Comparison of ENCODE assay signal across 8 cellular contexts in genomic region chr4:37826282-37827029, GRCh38. TPM values are rescaled to one million over a fixed set of nuclear protein-coding genes. Genes with fewer than 3 reads are reported as not detected.
DNase-seq lines count a peak whose midpoint lies in the region; ATAC-seq and TF ChIP-seq lines count a peak whose summit lies in the region.

Gene PGM2, plus strand, starts transcription at chr4:37826686. Its CDS starts 47 bp downstream, at chr4:37826733.

- peak within 1 kb of the TSS; percentile 78 for H3K4me3 Mint-ChIP-seq in GM23338

- no peak within 1 kb of the TSS for H3K27ac ChIP-seq in GM23338 (ENCODE audit: low read depth)
- H3K27ac ChIP-seq in RWPE2 (ENCODE audit: poor library complexity, severe bottlenecking), result peak within 1 kb of the TSS; percentile 58
- peak within 1 kb of the TSS; percentile 41 for H3K27ac ChIP-seq in foreskin keratinocyte

- no peaks in the 10 kb centered on the region; the same call in none of the 2 replicates for H4K20me1 ChIP-seq in GM23338 (replicated peaks; ENCODE audit: insufficient read depth)

- H3F3A ChIP-seq in GM23338 (replicated peaks; ENCODE audit: low read depth), result no peaks in the 10 kb centered on the region; the same call in 1 of the 2 replicates

- H3K9me2 ChIP-seq in GM23338 (ENCODE audit: insufficient read depth), result 0 out of 2 replicates have a peak, but pooled peaks cover 3% of the 10 kb centered on the region

- H3K27me3 ChIP-seq in GM23338 (ENCODE audit: insufficient read depth), result peaks cover 20% of the 10 kb centered on the region
- H3K27me3 ChIP-seq in RWPE2 (ENCODE audit: insufficient read depth, poor library complexity, severe bottlenecking), result no peaks in the 10 kb centered on the region
- H3K27me3 ChIP-seq in foreskin keratinocyte, result no peaks in the 10 kb centered on the region
- H3K27me3 ChIP-seq in neuron (ENCODE audit: insufficient read depth, low read length), result no peaks in the 10 kb centered on the region

- H3K4me2 ChIP-seq in GM23338, result peak within 1 kb of the TSS; percentile 73

- H3K36me3 ChIP-seq in GM23338 (ENCODE audit: insufficient read depth) (peaks cover 14% of the 10 kb centered on the region), RWPE2 (ENCODE audit: low read depth) (peaks cover 17% of the 10 kb centered on the region), neuron (ENCODE audit: insufficient read depth, low read length) (peaks cover 6% of the 10 kb centered on the region)

- peak within 1 kb of the TSS; percentile 84 for H2AFZ ChIP-seq in GM23338
- H2AFZ ChIP-seq in neuron (ENCODE audit: low read depth, low read length), result peak within 1 kb of the TSS; percentile 93

- H3K4me1 ChIP-seq in GM23338 (ENCODE audit: insufficient read depth), result peaks cover 12% of the 10 kb centered on the region
- peaks cover 26% of the 10 kb centered on the region for H3K4me1 ChIP-seq in RWPE2 (ENCODE audit: insufficient read depth, poor library complexity, severe bottlenecking)
- H3K4me1 ChIP-seq in foreskin keratinocyte, result peaks cover 17% of the 10 kb centered on the region
- H3K4me1 ChIP-seq in neuron (ENCODE audit: insufficient read depth, low read length), result peaks cover 9% of the 10 kb centered on the region

- H3K9me3 Mint-ChIP-seq in GM23338, result no peaks in the 10 kb centered on the region

- DNase-seq in ELR (ENCODE audit: low read depth) (peak; percentile 89), GM23338 (ENCODE audit: low spot score) (peak; percentile 94), LHCN-M2 (ENCODE audit: low read depth) (peak; percentile 66), RWPE2 (ENCODE audit: low spot score) (peak; percentile 87), activated gamma-delta T cell (lab: John Stamatoyannopoulos, UW) (peak; percentile 81), foreskin keratinocyte (peak; percentile 72 to 84)

- H3K79me2 ChIP-seq in GM23338 (replicated peaks; ENCODE audit: insufficient read depth), result peaks cover 14% of the 10 kb centered on the region

- ATAC-seq in GM23338 (peak; percentile 95), RWPE2 (ENCODE audit: low read depth) (peak; percentile 88), foreskin keratinocyte (peak; percentile 89)

- TF ChIP-seq CTCF in GM23338 (conservative IDR thresholded peaks at IDR 0.05; ENCODE audit: low read depth in 2 of 2) (no peak), RWPE2 (IDR thresholded peaks at IDR 0.05; ENCODE audit: poor library complexity, severe bottlenecking) (no peak), foreskin keratinocyte (conservative IDR thresholded peaks at IDR 0.05) (peak; percentile 11), subcutaneous adipose tissue (IDR thresholded peaks at IDR 0.05; ENCODE audit: low read depth) (no peak)

- no peaks in the 10 kb centered on the region for H3K9me3 ChIP-seq in RWPE2 (ENCODE audit: severe bottlenecking)
- H3K9me3 ChIP-seq in neuron (ENCODE audit: low read length), result no peaks in the 10 kb centered on the region

- peaks cover 18% of the 10 kb centered on the region for H3K4me1 Mint-ChIP-seq in GM23338

- peaks cover 17% of the 10 kb centered on the region for H3K36me3 Mint-ChIP-seq in GM23338 (ENCODE audit: low read depth)

- H3K27ac Mint-ChIP-seq in GM23338, result peak within 1 kb of the TSS; percentile 77

- peaks cover 13% of the 10 kb centered on the region for H3K27me3 Mint-ChIP-seq in GM23338 (ENCODE audit: insufficient read depth, low read depth, poor library complexity)

- peak within 1 kb of the TSS; percentile 56 for H3K4me3 ChIP-seq in GM23338
- peak within 1 kb of the TSS; percentile 62 for H3K4me3 ChIP-seq in RWPE2 (ENCODE audit: severe bottlenecking)
- H3K4me3 ChIP-seq in neuron (ENCODE audit: low read length), result peak within 1 kb of the TSS; percentile 68

TF ChIP-seq in GM23338, 12 proteins besides CTCF, POLR2A, EP300 and RAD21:
- peak; percentile 98 for TF ChIP-seq POLR2AphosphoS5 (IDR thresholded peaks at IDR 0.05; ENCODE audit: low read depth)
- TF ChIP-seq EZH2 (IDR thresholded peaks at IDR 0.05; ENCODE audit: low read depth, unreplicated experiment), result no peak
- peak; percentile 81 for TF ChIP-seq CREB1 (CRISPR knock-in tag; IDR thresholded peaks at IDR 0.05; ENCODE audit: low read depth)
- TF ChIP-seq, protein P1, sequence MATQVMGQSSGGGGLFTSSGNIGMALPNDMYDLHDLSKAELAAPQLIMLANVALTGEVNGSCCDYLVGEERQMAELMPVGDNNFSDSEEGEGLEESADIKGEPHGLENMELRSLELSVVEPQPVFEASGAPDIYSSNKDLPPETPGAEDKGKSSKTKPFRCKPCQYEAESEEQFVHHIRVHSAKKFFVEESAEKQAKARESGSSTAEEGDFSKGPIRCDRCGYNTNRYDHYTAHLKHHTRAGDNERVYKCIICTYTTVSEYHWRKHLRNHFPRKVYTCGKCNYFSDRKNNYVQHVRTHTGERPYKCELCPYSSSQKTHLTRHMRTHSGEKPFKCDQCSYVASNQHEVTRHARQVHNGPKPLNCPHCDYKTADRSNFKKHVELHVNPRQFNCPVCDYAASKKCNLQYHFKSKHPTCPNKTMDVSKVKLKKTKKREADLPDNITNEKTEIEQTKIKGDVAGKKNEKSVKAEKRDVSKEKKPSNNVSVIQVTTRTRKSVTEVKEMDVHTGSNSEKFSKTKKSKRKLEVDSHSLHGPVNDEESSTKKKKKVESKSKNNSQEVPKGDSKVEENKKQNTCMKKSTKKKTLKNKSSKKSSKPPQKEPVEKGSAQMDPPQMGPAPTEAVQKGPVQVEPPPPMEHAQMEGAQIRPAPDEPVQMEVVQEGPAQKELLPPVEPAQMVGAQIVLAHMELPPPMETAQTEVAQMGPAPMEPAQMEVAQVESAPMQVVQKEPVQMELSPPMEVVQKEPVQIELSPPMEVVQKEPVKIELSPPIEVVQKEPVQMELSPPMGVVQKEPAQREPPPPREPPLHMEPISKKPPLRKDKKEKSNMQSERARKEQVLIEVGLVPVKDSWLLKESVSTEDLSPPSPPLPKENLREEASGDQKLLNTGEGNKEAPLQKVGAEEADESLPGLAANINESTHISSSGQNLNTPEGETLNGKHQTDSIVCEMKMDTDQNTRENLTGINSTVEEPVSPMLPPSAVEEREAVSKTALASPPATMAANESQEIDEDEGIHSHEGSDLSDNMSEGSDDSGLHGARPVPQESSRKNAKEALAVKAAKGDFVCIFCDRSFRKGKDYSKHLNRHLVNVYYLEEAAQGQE (IDR thresholded peaks at IDR 0.05; ENCODE audit: unreplicated experiment), result no peak
- TF ChIP-seq ZNF114 (CRISPR knock-in tag; IDR thresholded peaks at IDR 0.05), result no peak
- TF ChIP-seq, protein P2, sequence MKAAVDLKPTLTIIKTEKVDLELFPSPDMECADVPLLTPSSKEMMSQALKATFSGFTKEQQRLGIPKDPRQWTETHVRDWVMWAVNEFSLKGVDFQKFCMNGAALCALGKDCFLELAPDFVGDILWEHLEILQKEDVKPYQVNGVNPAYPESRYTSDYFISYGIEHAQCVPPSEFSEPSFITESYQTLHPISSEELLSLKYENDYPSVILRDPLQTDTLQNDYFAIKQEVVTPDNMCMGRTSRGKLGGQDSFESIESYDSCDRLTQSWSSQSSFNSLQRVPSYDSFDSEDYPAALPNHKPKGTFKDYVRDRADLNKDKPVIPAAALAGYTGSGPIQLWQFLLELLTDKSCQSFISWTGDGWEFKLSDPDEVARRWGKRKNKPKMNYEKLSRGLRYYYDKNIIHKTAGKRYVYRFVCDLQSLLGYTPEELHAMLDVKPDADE (IDR thresholded peaks at IDR 0.05), result peak; percentile 55; the same call in 1 of the 2 replicates
- TF ChIP-seq ZNF331 (CRISPR knock-in tag; IDR thresholded peaks at IDR 0.05; ENCODE audit: low read depth), result no peak
- TF ChIP-seq JUNB (IDR thresholded peaks at IDR 0.05; ENCODE audit: unreplicated experiment), result no peak
- no peak for TF ChIP-seq NANOG (IDR thresholded peaks at IDR 0.05; ENCODE audit: borderline replicate concordance)
TF ChIP-seq in GM23338: peak in this region for 3.

RNA-seq across cellular contexts. Expression of gene PGM2, which starts in this region (rescaled TPM):
- 30.8 and 36.6 TPM in 2 replicates for total RNA-seq in GM23338 (2014; rRNA removed; shearing (Covaris generic))
- 10.1 and 11.4 TPM in 2 replicates for polyA plus RNA-seq in GM23338 (2016; fragmentation: Nextera tagmentation; extraction: Ambion mirVana)
- total RNA-seq in LHCN-M2 (2014; rRNA removed), result 23.4 and 42.2 TPM in 2 replicates
- 11.3 TPM for polyA plus RNA-seq in LHCN-M2 (2012)
- 27.7 and 31.1 TPM in 2 replicates for total RNA-seq in foreskin keratinocyte
- 13.6 and 17.8 TPM in 2 replicates for polyA plus RNA-seq in foreskin keratinocyte
- total RNA-seq in subcutaneous adipose tissue, result 10 to 100 TPM; 12.4 to 23.3 (median 16.0) TPM
